8 cellular contexts compared by ENCODE assay signal in the genomic region with DNA sequence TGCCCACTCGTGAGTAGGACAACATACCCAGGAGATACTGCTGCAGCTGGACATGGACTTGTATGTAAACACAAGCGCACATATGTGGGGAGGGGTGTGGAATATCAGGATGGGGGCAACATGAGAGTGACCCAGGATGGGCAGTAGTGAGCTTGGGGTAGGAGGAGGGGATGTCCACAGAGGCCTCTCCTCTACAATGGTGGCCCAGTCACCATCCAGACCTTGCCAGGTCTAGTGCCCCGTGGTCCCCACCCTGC. TPM values are rescaled to one million over a fixed set of nuclear protein-coding genes. Genes with fewer than 3 reads are reported as not detected.
A peak's percentile ranks its signal among the peaks of the same experiment; 100 is the strongest.
DNase-seq lines count a peak whose midpoint lies in the region; ATAC-seq and TF ChIP-seq lines count a peak whose summit lies in the region.

No MANE protein-coding gene starts in this region.

- peak overlapping the region; percentile 48 for H3K23ac ChIP-seq in mesendoderm (ENCODE audit: low read length)

- peaks cover 2% of the 10 kb centered on the region for H3K79me1 ChIP-seq in mesendoderm (ENCODE audit: low read length)

- H3K4me3 ChIP-seq in breast epithelium (peak overlapping the region; percentile 75 to 97 (median 86)), mesendoderm (ENCODE audit: low read length) (no peak overlapping the region), upper lobe of right lung (peak overlapping the region; percentile 87)

- H3K27me3 ChIP-seq in breast epithelium (no peaks in the 10 kb centered on the region), mesendoderm (ENCODE audit: insufficient read depth, low read length, poor library complexity) (no peaks in the 10 kb centered on the region), upper lobe of right lung (no peaks in the 10 kb centered on the region)

- H3K9ac ChIP-seq in mesendoderm (ENCODE audit: low read length): peak overlapping the region; percentile 84

- H3K9me3 Mint-ChIP-seq in activated naive CD4-positive, alpha-beta T cell treated with anti-CD3 and anti-CD28 coated beads, Interleukin-2, amount 50 U/mL, for 24 hours: no peaks in the 10 kb centered on the region

- no peaks in the 10 kb centered on the region for H3K27me3 Mint-ChIP-seq in activated naive CD4-positive, alpha-beta T cell treated with anti-CD3 and anti-CD28 coated beads, Interleukin-2, amount 50 U/mL, for 24 hours

- no peak overlapping the region for H2BK5ac ChIP-seq in mesendoderm (ENCODE audit: low read length)

- peaks cover 8% of the 10 kb centered on the region for H3K4me1 Mint-ChIP-seq in activated naive CD4-positive, alpha-beta T cell treated with anti-CD3 and anti-CD28 coated beads, Interleukin-2, amount 50 U/mL, for 24 hours

- no peak overlapping the region for H2BK15ac ChIP-seq in mesendoderm (replicated peaks; ENCODE audit: low read depth)

- peak overlapping the region; percentile 5 for H3K27ac Mint-ChIP-seq in activated naive CD4-positive, alpha-beta T cell treated with anti-CD3 and anti-CD28 coated beads, Interleukin-2, amount 50 U/mL, for 24 hours

- no peak overlapping the region for H2AK5ac ChIP-seq in mesendoderm (ENCODE audit: low read length)

- no peak overlapping the region for H3K4ac ChIP-seq in mesendoderm (ENCODE audit: low read depth, low read length)

- peak overlapping the region; percentile 71 for H3K4me3 Mint-ChIP-seq in activated naive CD4-positive, alpha-beta T cell treated with anti-CD3 and anti-CD28 coated beads, Interleukin-2, amount 50 U/mL, for 24 hours

- peak overlapping the region; percentile 13 for H3K4me2 ChIP-seq in mesendoderm (ENCODE audit: low read length)

- ATAC-seq in upper lobe of right lung: peak; percentile 0

- TF ChIP-seq CTCF in breast epithelium (IDR thresholded peaks at IDR 0.05) (no peak), upper lobe of right lung (IDR thresholded peaks at IDR 0.05) (no peak)

- no peak overlapping the region for H4K5ac ChIP-seq in mesendoderm (ENCODE audit: low read length)

- H3K4me1 ChIP-seq in breast epithelium (peaks cover 10 to 18% of the 10 kb centered on the region in 2 donors), mesendoderm (ENCODE audit: control insufficient read depth, low read depth, low read length) (peaks cover 18% of the 10 kb centered on the region), upper lobe of right lung (peaks cover 41% of the 10 kb centered on the region)

- H3K9me3 ChIP-seq in breast epithelium (no peaks in the 10 kb centered on the region), upper lobe of right lung (no peaks in the 10 kb centered on the region)

- H2BK120ac ChIP-seq in mesendoderm (ENCODE audit: low read depth, low read length): no peak overlapping the region

- no peak overlapping the region for H4K8ac ChIP-seq in mesendoderm (ENCODE audit: low read depth, low read length)

- H3K79me2 ChIP-seq in mesendoderm (ENCODE audit: control insufficient read depth, insufficient read depth, low read length): no peaks in the 10 kb centered on the region

- no peaks in the 10 kb centered on the region for H3K36me3 ChIP-seq in breast epithelium
- no peaks in the 10 kb centered on the region for H3K36me3 ChIP-seq in mesendoderm (ENCODE audit: control insufficient read depth, insufficient read depth, low read length)
- no peaks in the 10 kb centered on the region for H3K36me3 ChIP-seq in upper lobe of right lung

- peak overlapping the region; percentile 92 for H3K56ac ChIP-seq in mesendoderm (ENCODE audit: low read length)

- H3K18ac ChIP-seq in mesendoderm (ENCODE audit: low read length): no peak overlapping the region

- H3K36me3 Mint-ChIP-seq in activated naive CD4-positive, alpha-beta T cell treated with anti-CD3 and anti-CD28 coated beads, Interleukin-2, amount 50 U/mL, for 24 hours: peaks cover 3% of the 10 kb centered on the region

- DNase-seq in activated naive CD4-positive, alpha-beta T cell treated with Interleukin-2 at 50 U/mL for 16 hours: no peak
- no peak for DNase-seq in breast epithelium (ENCODE audit: low spot score in 2 of 2)
- no peak for DNase-seq in mesendoderm
- no peak for DNase-seq in upper lobe of right lung
- no peak for DNase-seq in DMS53 treated with DMSO at 0.1 percent for 48 hours (lab: John Stamatoyannopoulos, UW; ENCODE audit: unreplicated experiment)
- DNase-seq in GM03348 (ENCODE audit: low spot score): no peak
- no peak for DNase-seq in NCI-H1436 (lab: John Stamatoyannopoulos, UW)

- intact Hi-C loops in breast epithelium (cut with DNase I; ENCODE audit: low total_unique reads) (no loop called here), upper lobe of right lung (cut with DNase I) (no loop called here)

- H3K27ac ChIP-seq in breast epithelium: peak overlapping the region; percentile 89 to 98
- H3K27ac ChIP-seq in mesendoderm (ENCODE audit: low read depth, low read length): no peak overlapping the region
- peak overlapping the region; percentile 83 for H3K27ac ChIP-seq in upper lobe of right lung

- no peak for TF ChIP-seq POLR2A in breast epithelium (IDR thresholded peaks at IDR 0.05)

- WGBS in mesendoderm (ENCODE audit: extremely low coverage, insufficient coverage, low lambda C conversion rate): no CpG with 5 or more reads among the region's 3 CpGs

RNA-seq across cellular contexts. Expression of a gene that starts 0.3 kb away (rescaled TPM):
- total RNA-seq in breast epithelium: 10 to 100 TPM; 18.0 to 61.8 (median 45.2) TPM
- polyA plus RNA-seq in mesendoderm (2013, experiment 1 of 2): 1.2 TPM
- 1.2 TPM for polyA plus RNA-seq in mesendoderm (2013, experiment 2 of 2)
- 28.1 TPM for total RNA-seq in upper lobe of right lung

RNA-seq across cellular contexts. Expression of a gene that starts 32.1 kb away (rescaled TPM):
- total RNA-seq in breast epithelium (not detected), upper lobe of right lung (not detected)
- polyA plus RNA-seq in mesendoderm (2013, experiment 1 of 2): not detected
- polyA plus RNA-seq in mesendoderm (2013, experiment 2 of 2): not detected

RNA-seq across cellular contexts. Expression of a gene that starts 49.4 kb away (rescaled TPM):
- total RNA-seq in breast epithelium (1 to 10 TPM in 1 of 3 donors, under 1 TPM in 1, not detected in 1; 0.32 to 1.6 TPM), upper lobe of right lung (not detected)
- not detected for polyA plus RNA-seq in mesendoderm (2013, experiment 1 of 2)
- not detected for polyA plus RNA-seq in mesendoderm (2013, experiment 2 of 2)

RNA-seq across cellular contexts. Expression of a gene that starts 52.7 kb away (rescaled TPM):
- 100 to 1,000 TPM; 132 to 214 (median 175) TPM for total RNA-seq in breast epithelium
- 30.9 TPM for polyA plus RNA-seq in mesendoderm (2013, experiment 1 of 2)
- 31.8 TPM for polyA plus RNA-seq in mesendoderm (2013, experiment 2 of 2)
- 92.1 TPM for total RNA-seq in upper lobe of right lung
